In the genomic region with DNA sequence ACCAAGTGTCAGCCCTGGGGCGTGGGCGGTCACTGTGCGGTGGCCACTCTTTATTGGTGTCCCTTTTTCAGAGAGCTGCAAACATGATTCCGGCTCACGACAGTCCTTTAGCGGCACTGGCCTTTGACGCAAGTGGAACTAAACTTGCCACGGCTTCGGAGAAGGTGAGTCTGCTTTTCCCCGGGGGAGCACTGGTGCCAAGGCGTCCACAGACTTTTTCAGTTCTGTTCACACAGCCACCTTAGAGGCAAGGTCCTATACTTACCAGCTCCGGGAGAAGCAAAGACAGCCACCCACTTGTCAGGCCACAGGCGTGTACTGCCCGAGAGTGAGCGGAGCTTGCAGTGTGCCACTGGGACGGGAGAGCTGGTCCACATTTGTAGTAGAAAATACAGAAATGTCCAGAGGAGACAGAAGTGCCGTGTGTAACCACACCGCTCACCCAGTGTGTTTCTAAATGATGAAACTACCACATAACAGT, we compare ENCODE assay signal across 12 cellular contexts. TPM values are rescaled to one million over a fixed set of nuclear protein-coding genes. Genes with fewer than 3 reads are reported as not detected.
DNase-seq lines count a peak whose midpoint lies in the region; ATAC-seq and TF ChIP-seq lines count a peak whose summit lies in the region.
"Had no signal": no experiment of that assay in that cellular context is flagged by ENCODE, and none has a peak within 500 bp of the region (broad histone marks: within the 10 kb centered on the region; RNA-seq: fewer than 3 reads in every experiment).

No MANE protein-coding gene starts in this region.

- no peak overlapping the region for H4K91ac ChIP-seq in mesenchymal stem cell (ENCODE audit: low read length)

- no peak overlapping the region for H3K14ac ChIP-seq in mesenchymal stem cell (ENCODE audit: low read length in 2 of 2)

- H3K23ac ChIP-seq in mesenchymal stem cell (ENCODE audit: low read length in 2 of 2), result no peak overlapping the region

- H3K36me3 ChIP-seq in left lung, result peaks cover 0 to 95% of the 10 kb centered on the region in 2 donors
- peaks cover 33% of the 10 kb centered on the region for H3K36me3 ChIP-seq in A673 (ENCODE audit: insufficient read depth, low read length, poor library complexity, severe bottlenecking)
- H3K36me3 ChIP-seq in mesenchymal stem cell (ENCODE audit: control insufficient read depth in 1 of 2, insufficient read depth in 2 of 2, low read depth in 1 of 2, low read length in 2 of 2), result peaks cover 69 to 94% of the 10 kb centered on the region in 2 experiments

- intact Hi-C loops in left lung (cut with DNase I), result no loop called here
- intact Hi-C loops in A673 (cut with micrococcal nuclease; ENCODE audit: unreplicated experiment), result no loop called here

- peaks cover 26% of the 10 kb centered on the region for H3K79me1 ChIP-seq in mesenchymal stem cell (replicated peaks; ENCODE audit: low read length, poor library complexity, severe bottlenecking)

- no peak overlapping the region for H3K4me2 ChIP-seq in mesenchymal stem cell (ENCODE audit: low read length, poor library complexity, severe bottlenecking)

- H2BK12ac ChIP-seq in mesenchymal stem cell (ENCODE audit: low read length in 2 of 2), result no peak overlapping the region

- H3K27me3 ChIP-seq in left lung (no peaks in the 10 kb centered on the region), A673 (replicated peaks; ENCODE audit: insufficient read depth, low read depth, low read length, poor library complexity) (no peaks in the 10 kb centered on the region), mesenchymal stem cell (ENCODE audit: control insufficient read depth in 1 of 2, insufficient read depth in 1 of 2, low read length in 2 of 2) (no peaks in the 10 kb centered on the region)
- H3K27me3 ChIP-seq: colonic mucosa, gastrocnemius medialis had no signal

- H2AFZ ChIP-seq in mesenchymal stem cell (ENCODE audit: low read depth, low read length), result no peak overlapping the region

- H3K4me1 ChIP-seq in left lung (peaks cover 3 to 21% of the 10 kb centered on the region in 2 donors), A673 (ENCODE audit: insufficient read depth, low read length, poor library complexity, severe bottlenecking) (no peaks in the 10 kb centered on the region), mesenchymal stem cell (ENCODE audit: control insufficient read depth, insufficient read depth, low read depth, low read length) (peaks cover 1% of the 10 kb centered on the region)
- H3K4me1 ChIP-seq: colonic mucosa, gastrocnemius medialis had no signal

- H3K4me3 ChIP-seq in left lung (no peak overlapping the region), A673 (ENCODE audit: low read depth, low read length, poor library complexity, severe bottlenecking) (no peak overlapping the region), mesenchymal stem cell (ENCODE audit: insufficient read depth in 1 of 2, low read depth in 1 of 2, low read length in 2 of 2) (no peak overlapping the region)
- H3K4me3 ChIP-seq: colonic mucosa, gastrocnemius medialis had no signal

- peak; percentile 57 for DNase-seq in GM13976 (ENCODE audit: low spot score)
- DNase-seq in left lung, result peak; percentile 29 to 68
- no peak for DNase-seq in pons (ENCODE audit: low spot score)
- DNase-seq in A673 (ENCODE audit: low spot score), result no peak
- no peak for DNase-seq in mesenchymal stem cell
- no peak for DNase-seq in NK-92 treated with Interleukin-12 subunit alpha and Interleukin-12 subunit beta, amount 100 ng/mL, for 24 hours (lab: John Stamatoyannopoulos, UW)
- DNase-seq: activated naive CD4-positive, alpha-beta T cell treated with anti-CD3 and anti-CD28 coated beads for 36 hours; colonic mucosa; gastrocnemius medialis had no signal

- H3K4ac ChIP-seq in mesenchymal stem cell (ENCODE audit: low read depth in 1 of 2, low read length in 2 of 2), result no peak overlapping the region

- no peak overlapping the region for H4K8ac ChIP-seq in mesenchymal stem cell (ENCODE audit: low read length)

- no TSS peak for BruUV-seq in A673 (replicated peaks; lab: Mats Ljungman, UMichigan)

- ATAC-seq in GM19467 (IDR thresholded peaks at IDR 0.05; ENCODE audit: unreplicated experiment) (peak; percentile 7), HG03097 (IDR thresholded peaks at IDR 0.05; ENCODE audit: low FRiP score, unreplicated experiment) (peak; percentile 16), left lung (no peak)
- ATAC-seq: gastrocnemius medialis had no signal

- CTCF ChIA-PET in A673 (lab: Charles Lee), result interaction anchor here (0.6 kb wide), 1 partner anchor 20 kb away, joined by 3 read pairs; no protein-coding TSS in a partner anchor

- POLR2A ChIA-PET in A673 (lab: Charles Lee; ENCODE audit: low non-redundant PET), result no interaction called here

- H3K9ac ChIP-seq in mesenchymal stem cell (ENCODE audit: low read length), result no peak overlapping the region

- H2BK15ac ChIP-seq in mesenchymal stem cell (ENCODE audit: low read depth, poor library complexity, severe bottlenecking), result no peak overlapping the region

- H3K27ac ChIP-seq in left lung (peak overlapping the region in 1 of 2 donors; percentile 65), A673 (ENCODE audit: low read depth, low read length, poor library complexity, severe bottlenecking) (no peak overlapping the region), mesenchymal stem cell (ENCODE audit: low read length, poor library complexity, severe bottlenecking) (no peak overlapping the region)
- H3K27ac ChIP-seq: colonic mucosa, gastrocnemius medialis had no signal

- H3K18ac ChIP-seq in mesenchymal stem cell (ENCODE audit: low read depth in 1 of 2, low read length in 2 of 2), result no peak overlapping the region

- TF ChIP-seq CTCF in GM13976 (IDR thresholded peaks at IDR 0.05; ENCODE audit: borderline replicate concordance, control extremely low read depth, extremely low read depth, insufficient read depth, missing control alignments) (no peak), left lung (IDR thresholded peaks at IDR 0.05) (no peak), A673 (conservative IDR thresholded peaks at IDR 0.05; ENCODE audit: low read depth, low read length) (no peak)

- no peak overlapping the region for H2BK5ac ChIP-seq in mesenchymal stem cell (ENCODE audit: low read depth, low read length, poor library complexity, severe bottlenecking)

- no peak overlapping the region for H2BK120ac ChIP-seq in mesenchymal stem cell (ENCODE audit: low read depth, low read length)

- H3K9me3 ChIP-seq in left lung, result no peaks in the 10 kb centered on the region
- H3K9me3 ChIP-seq in A673 (ENCODE audit: low read depth, low read length, poor library complexity, severe bottlenecking), result no peaks in the 10 kb centered on the region
- H3K9me3 ChIP-seq in mesenchymal stem cell (ENCODE audit: control insufficient read depth, low read length), result no peaks in the 10 kb centered on the region
- H3K9me3 ChIP-seq: Caco-2, colonic mucosa, gastrocnemius medialis had no signal

- 97% methylated on average over 18 of the region's 18 CpGs for WGBS in mesenchymal stem cell

- in situ Hi-C loops in GM13976 (cut with MboI; ENCODE audit: low sequenced_read_pairs, unreplicated experiment), result no loop called here

- H2AK5ac ChIP-seq in mesenchymal stem cell (ENCODE audit: low read length, severe bottlenecking), result no peak overlapping the region

RNA-seq across cellular contexts. Expression of a gene that starts 27.9 kb away (rescaled TPM):
- 10 to 100 TPM; 53.5 TPM for total RNA-seq in left lung
- 51.7 and 57.8 TPM in 2 replicates for total RNA-seq in A673 (2021)
- polyA plus RNA-seq in mesenchymal stem cell (2013, experiment 1 of 2), result 70.7 TPM
- polyA plus RNA-seq in mesenchymal stem cell (2013, experiment 2 of 2), result 69.6 TPM

Comparison
In these comparisons a context has a peak if more than half of its experiments do, and no peak if none do; other contexts are left out.
1. DNase-seq: peak in GM13976 (single experiment) and left lung (2 of 2); none in pons (single experiment), A673 (single experiment), mesenchymal stem cell (single experiment) and NK-92 treated with Interleukin-12 subunit alpha and Interleukin-12 subunit beta, amount 100 ng/mL, for 24 hours (single experiment).